In the genomic region with DNA sequence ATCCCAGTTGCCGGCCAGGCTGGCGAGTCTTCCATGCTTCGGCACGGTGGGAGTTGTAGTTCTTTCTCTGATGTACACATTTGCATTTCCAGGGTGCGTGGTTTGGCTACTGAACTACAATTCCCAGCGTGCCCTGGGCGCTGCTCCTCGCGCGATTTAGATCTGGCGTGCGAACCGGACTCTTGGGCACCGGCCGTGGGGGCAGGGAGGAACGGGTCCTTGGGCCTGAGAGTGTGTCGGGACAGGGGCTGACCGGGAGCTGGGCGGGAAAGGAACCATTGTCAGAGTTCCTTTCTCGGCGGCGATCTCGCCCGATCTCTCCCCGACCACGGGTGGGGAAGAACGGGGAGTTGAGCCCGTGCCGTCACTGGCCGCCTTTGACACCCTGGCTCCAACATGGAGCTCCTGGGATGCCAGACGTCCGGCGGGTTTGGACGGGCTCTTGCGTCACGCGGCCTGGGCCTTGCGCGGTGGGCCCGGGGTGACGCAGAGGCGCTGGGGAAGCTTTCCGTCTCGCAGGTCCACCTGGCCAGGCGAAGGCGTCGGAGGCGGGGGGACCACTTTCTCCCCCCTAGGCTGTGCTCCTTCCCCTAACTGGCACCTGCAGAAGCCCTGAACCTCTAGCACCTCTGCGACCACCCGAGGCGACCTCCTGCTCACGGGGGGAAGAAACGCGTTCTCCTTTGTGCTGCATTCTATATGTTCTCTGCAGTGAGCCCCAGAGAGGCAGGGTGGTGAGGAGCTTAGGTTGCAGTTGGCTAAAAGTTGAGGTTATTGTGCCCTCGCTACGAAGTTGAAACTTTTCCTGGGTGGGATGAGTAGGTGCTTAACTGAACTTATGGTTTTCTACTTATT, we compare ENCODE assay signal across 8 cellular contexts. TPM values are rescaled to one million over a fixed set of nuclear protein-coding genes. Genes with fewer than 3 reads are reported as not detected.
A peak's percentile ranks its signal among the peaks of the same experiment; 100 is the strongest.
DNase-seq lines count a peak whose midpoint lies in the region; ATAC-seq and TF ChIP-seq lines count a peak whose summit lies in the region.

No MANE protein-coding gene starts in this region.

- H3K79me2 ChIP-seq in KMS-11 (ENCODE audit: insufficient read depth, low read depth): peaks cover 56% of the 10 kb centered on the region

- no peaks in the 10 kb centered on the region for H3K9me3 Mint-ChIP-seq in activated T-cell treated with anti-CD3 and anti-CD28 coated beads, Interleukin-2, amount 50 U/mL, for 72 hours

- peaks cover 5 to 6% of the 10 kb centered on the region in 2 donors for H3K36me3 Mint-ChIP-seq in activated T-cell treated with anti-CD3 and anti-CD28 coated beads, Interleukin-2, amount 50 U/mL, for 72 hours (ENCODE audit: insufficient read depth in 2 of 2)

- H3K27ac ChIP-seq in KMS-11: peak overlapping the region; percentile 96
- peak overlapping the region; percentile 99 to 100 (median 100) for H3K27ac ChIP-seq in esophagus muscularis mucosa (replicated peaks in 1 of 4)

- peak; percentile 97 for DNase-seq in DMS53 treated with DMSO at 0.1 percent for 48 hours (lab: John Stamatoyannopoulos, UW; ENCODE audit: unreplicated experiment)
- peak; percentile 83 to 86 for DNase-seq in activated T-cell treated with anti-CD3 and anti-CD28 coated beads, Interleukin-2, amount 50 U/mL, for 72 hours
- peak; percentile 98 for DNase-seq in esophagus muscularis mucosa (ENCODE audit: extremely low spot score)
- DNase-seq in stimulated activated CD8-positive, alpha-beta memory T cell treated with anti-CD3 and anti-CD28 coated beads, Interleukin-4, amount 100 ng/mL, for 4 hours (ENCODE audit: low read depth in 2 of 2, low spot score in 1 of 2): peak; percentile 61 to 71

- H3K9me3 ChIP-seq in esophagus muscularis mucosa (no peaks in the 10 kb centered on the region), mucosa of stomach (ENCODE audit: control insufficient read depth, low read length) (no peaks in the 10 kb centered on the region)

- peaks cover 30% of the 10 kb centered on the region for H3K4me1 ChIP-seq in KMS-11 (ENCODE audit: low read depth, poor library complexity, severe bottlenecking)
- H3K4me1 ChIP-seq in esophagus muscularis mucosa: peaks cover 30 to 50% (median 44%) of the 10 kb centered on the region in 4 donors
- H3K4me1 ChIP-seq in mucosa of stomach (ENCODE audit: control insufficient read depth, insufficient read depth, low read length): peaks cover 21% of the 10 kb centered on the region

- peak; percentile 23 for TF ChIP-seq EP300 in esophagus muscularis mucosa (IDR thresholded peaks at IDR 0.05)

- peak; percentile 76 for ATAC-seq in GM21825 (IDR thresholded peaks at IDR 0.05; ENCODE audit: unreplicated experiment)
- ATAC-seq in activated T-cell treated with anti-CD3 and anti-CD28 coated beads, Interleukin-2, amount 50 U/mL, for 72 hours (replicated peaks in 1 of 2): peak; percentile 67 to 70

- H4K20me1 ChIP-seq in KMS-11 (ENCODE audit: insufficient read depth): peaks cover 32% of the 10 kb centered on the region

- H3K27me3 ChIP-seq in KMS-11 (ENCODE audit: insufficient read depth, low read depth) (no peaks in the 10 kb centered on the region), esophagus muscularis mucosa (no peaks in the 10 kb centered on the region), mucosa of stomach (ENCODE audit: control insufficient read depth, insufficient read depth, low read length) (no peaks in the 10 kb centered on the region)

- H3K27ac Mint-ChIP-seq in activated T-cell treated with anti-CD3 and anti-CD28 coated beads, Interleukin-2, amount 50 U/mL, for 72 hours: peak overlapping the region; percentile 98

- peak overlapping the region; percentile 96 to 99 for H3K4me3 Mint-ChIP-seq in activated T-cell treated with anti-CD3 and anti-CD28 coated beads, Interleukin-2, amount 50 U/mL, for 72 hours

- H3K4me3 ChIP-seq in KMS-11 (IDR thresholded peaks at IDR 0.05; ENCODE audit: insufficient read depth, low read depth, low read length): no peak overlapping the region
- H3K4me3 ChIP-seq in esophagus muscularis mucosa: peak overlapping the region; percentile 84 to 100 (median 95)
- peak overlapping the region; percentile 99 for H3K4me3 ChIP-seq in mucosa of stomach (ENCODE audit: low read length)

- H3K4me2 ChIP-seq in KMS-11: peak overlapping the region; percentile 98

- no peaks in the 10 kb centered on the region for H3K27me3 Mint-ChIP-seq in activated T-cell treated with anti-CD3 and anti-CD28 coated beads, Interleukin-2, amount 50 U/mL, for 72 hours (ENCODE audit: low read depth)

- H3K9ac ChIP-seq in KMS-11 (peak overlapping the region; percentile 99), mucosa of stomach (ENCODE audit: low read length) (peak overlapping the region; percentile 99)

- peaks cover 3% of the 10 kb centered on the region; the same call in 1 of the 2 replicates for H3K36me3 ChIP-seq in KMS-11 (ENCODE audit: insufficient read depth)
- H3K36me3 ChIP-seq in esophagus muscularis mucosa: peaks cover 0 to 6% (median 5%) of the 10 kb centered on the region in 4 donors
- no peaks in the 10 kb centered on the region for H3K36me3 ChIP-seq in mucosa of stomach (ENCODE audit: control insufficient read depth, insufficient read depth, low read length)

- H2AFZ ChIP-seq in KMS-11 (ENCODE audit: low read depth): peak overlapping the region; percentile 94

- H3K4me1 Mint-ChIP-seq in activated T-cell treated with anti-CD3 and anti-CD28 coated beads, Interleukin-2, amount 50 U/mL, for 72 hours (ENCODE audit: low read depth): peaks cover 56% of the 10 kb centered on the region

- TF ChIP-seq CTCF in KMS-11 (conservative IDR thresholded peaks at IDR 0.05; ENCODE audit: low read depth, low read length): no peak
- TF ChIP-seq CTCF in esophagus muscularis mucosa (IDR thresholded peaks at IDR 0.05): no peak

- intact Hi-C loops in esophagus muscularis mucosa (cut with DNase I): loop anchor here (5.0 to 10.0 kb wide), 2 partner anchors 59 to 246 kb away; a partner anchor contains a TSS

- peak; percentile 66 for TF ChIP-seq POLR2A in esophagus muscularis mucosa (IDR thresholded peaks at IDR 0.05; ENCODE audit: low read depth)

- 0% methylated on average over 8 of the region's 56 CpGs for WGBS in esophagus muscularis mucosa

TF ChIP-seq in PFSK-1, 5 proteins besides CTCF, POLR2A, EP300 and RAD21:
- TF ChIP-seq SIN3A (IDR thresholded peaks at IDR 0.05; ENCODE audit: borderline replicate concordance, insufficient read depth, low read length): no peak
- TF ChIP-seq, protein P1, sequence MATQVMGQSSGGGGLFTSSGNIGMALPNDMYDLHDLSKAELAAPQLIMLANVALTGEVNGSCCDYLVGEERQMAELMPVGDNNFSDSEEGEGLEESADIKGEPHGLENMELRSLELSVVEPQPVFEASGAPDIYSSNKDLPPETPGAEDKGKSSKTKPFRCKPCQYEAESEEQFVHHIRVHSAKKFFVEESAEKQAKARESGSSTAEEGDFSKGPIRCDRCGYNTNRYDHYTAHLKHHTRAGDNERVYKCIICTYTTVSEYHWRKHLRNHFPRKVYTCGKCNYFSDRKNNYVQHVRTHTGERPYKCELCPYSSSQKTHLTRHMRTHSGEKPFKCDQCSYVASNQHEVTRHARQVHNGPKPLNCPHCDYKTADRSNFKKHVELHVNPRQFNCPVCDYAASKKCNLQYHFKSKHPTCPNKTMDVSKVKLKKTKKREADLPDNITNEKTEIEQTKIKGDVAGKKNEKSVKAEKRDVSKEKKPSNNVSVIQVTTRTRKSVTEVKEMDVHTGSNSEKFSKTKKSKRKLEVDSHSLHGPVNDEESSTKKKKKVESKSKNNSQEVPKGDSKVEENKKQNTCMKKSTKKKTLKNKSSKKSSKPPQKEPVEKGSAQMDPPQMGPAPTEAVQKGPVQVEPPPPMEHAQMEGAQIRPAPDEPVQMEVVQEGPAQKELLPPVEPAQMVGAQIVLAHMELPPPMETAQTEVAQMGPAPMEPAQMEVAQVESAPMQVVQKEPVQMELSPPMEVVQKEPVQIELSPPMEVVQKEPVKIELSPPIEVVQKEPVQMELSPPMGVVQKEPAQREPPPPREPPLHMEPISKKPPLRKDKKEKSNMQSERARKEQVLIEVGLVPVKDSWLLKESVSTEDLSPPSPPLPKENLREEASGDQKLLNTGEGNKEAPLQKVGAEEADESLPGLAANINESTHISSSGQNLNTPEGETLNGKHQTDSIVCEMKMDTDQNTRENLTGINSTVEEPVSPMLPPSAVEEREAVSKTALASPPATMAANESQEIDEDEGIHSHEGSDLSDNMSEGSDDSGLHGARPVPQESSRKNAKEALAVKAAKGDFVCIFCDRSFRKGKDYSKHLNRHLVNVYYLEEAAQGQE (IDR thresholded peaks at IDR 0.05; ENCODE audit: insufficient read depth in 1 of 2, low read depth in 2 of 2, low read length in 2 of 2): no peak; a peak in 1 of 4 replicates
- TF ChIP-seq TAF1 (IDR thresholded peaks at IDR 0.05; ENCODE audit: borderline replicate concordance, insufficient read depth, low read length): 0 out of 2 replicates have a peak, but pooled peaks have one; percentile 54
- TF ChIP-seq FOXP2 (optimal IDR thresholded peaks at IDR 0.05; ENCODE audit: borderline replicate concordance, extremely low read depth, extremely low read length, insufficient read depth): peak; percentile 21
- TF ChIP-seq POLR2AphosphoS5 (IDR thresholded peaks at IDR 0.05; ENCODE audit: low read depth, low read length): no peak

RNA-seq across cellular contexts. Expression of a gene that starts 0.8 kb away (rescaled TPM):
- 78.5 TPM for polyA plus RNA-seq in PFSK-1 (2012; ENCODE audit: insufficient read length, low read depth)
- total RNA-seq in activated T-cell treated with anti-CD3 and anti-CD28 coated beads, Interleukin-2, amount 50 U/mL, for 72 hours: 10 to 100 TPM; 86.4 to 88.3 TPM
- total RNA-seq in esophagus muscularis mucosa: 10 to 100 TPM; 36.9 to 51.5 (median 48.0) TPM

RNA-seq across cellular contexts. Expression of a gene that starts 29.8 kb away (rescaled TPM):
- 1.1 TPM for polyA plus RNA-seq in PFSK-1 (2012; ENCODE audit: insufficient read length, low read depth)
- total RNA-seq in activated T-cell treated with anti-CD3 and anti-CD28 coated beads, Interleukin-2, amount 50 U/mL, for 72 hours: 1 to 10 TPM; 1.1 to 3.7 TPM
- total RNA-seq in esophagus muscularis mucosa: 1 to 10 TPM in 1 of 4 donors, under 1 TPM in 3; 0.75 to 2.1 (median 0.91) TPM
